In the genomic region with DNA sequence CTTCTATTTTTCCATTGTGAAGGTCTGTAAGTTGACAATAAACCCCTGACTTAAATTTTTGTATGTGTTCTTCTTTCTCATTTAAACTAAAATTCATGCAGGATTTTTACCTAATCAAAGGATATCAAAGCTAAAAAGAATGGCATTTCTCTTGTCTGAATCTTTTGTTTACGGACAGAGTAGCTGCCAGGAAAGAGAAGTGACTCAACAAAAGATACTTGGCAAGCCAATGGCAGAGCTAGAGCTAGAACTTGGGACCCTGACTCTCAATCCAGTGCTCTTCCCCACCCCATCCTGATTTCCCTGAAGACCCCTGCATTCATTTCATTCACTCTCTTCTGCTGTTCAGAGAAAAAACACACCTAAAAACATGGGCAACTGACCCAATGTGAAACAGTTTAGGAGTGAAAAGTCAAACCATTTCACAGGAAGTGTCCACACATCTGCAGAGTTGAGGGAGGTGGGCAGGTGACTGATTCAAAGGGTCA, we compare ENCODE assay signal across 24 cellular contexts. TPM values are rescaled to one million over a fixed set of nuclear protein-coding genes. Genes with fewer than 3 reads are reported as not detected.
DNase-seq lines count a peak whose midpoint lies in the region; ATAC-seq, FAIRE-seq and TF ChIP-seq lines count a peak whose summit lies in the region.
"Had no signal": no experiment of that assay in that cellular context is flagged by ENCODE, and none has a peak within 500 bp of the region (broad histone marks: within the 10 kb centered on the region; RNA-seq: fewer than 3 reads in every experiment).

No MANE protein-coding gene starts in this region.

- no peak for TF ChIP-seq POLR2A in esophagus squamous epithelium (IDR thresholded peaks at IDR 0.05)

- DNase-seq in ELR (ENCODE audit: low read depth) (peak; percentile 25), ascending aorta (ENCODE audit: low spot score in 2 of 2) (no peak), esophagus squamous epithelium (lab: John Stamatoyannopoulos, UW) (no peak), psoas muscle (no peak), frontal cortex (ENCODE audit: low spot score in 2 of 2) (no peak), NCI-H345 treated with DMSO at 0.1 percent for 48 hours (lab: John Stamatoyannopoulos, UW; ENCODE audit: unreplicated experiment) (no peak), DMS 273 treated with DMSO at 0.1 percent for 48 hours (lab: John Stamatoyannopoulos, UW) (no peak)
- DNase-seq: activated CD4-positive, alpha-beta memory T cell treated with anti-CD3 and anti-CD28 coated beads, Interleukin-2, amount 10 ng/mL, durations not matched to agents 7 days and 5 days; activated CD4-positive, CD25-positive, alpha-beta regulatory T cell treated with anti-CD3 and anti-CD28 coated beads, Interleukin-2, amount 50 U/mL, for 72 hours; activated CD8-positive, alpha-beta memory T cell treated with anti-CD3 and anti-CD28 coated beads, Interleukin-2, amount 50 U/mL, for 48 hours; activated naive CD4-positive, alpha-beta T cell treated with anti-CD3 and anti-CD28 coated beads, Interleukin-2, amount 10 ng/mL, durations not matched to agents 7 days and 5 days; amniotic stem cell; COR-L47; DND-41; NCI-H1092 treated with DMSO at 0.1 percent for 48 hours; NCI-H774; pancreas; spleen; stimulated activated CD4-positive, alpha-beta T cell treated with anti-CD3 and anti-CD28 coated beads, Interleukin-2, amount 100 ng/mL, for 48 hours had no signal

- peaks cover 25 to 53% of the 10 kb centered on the region in 2 donors for H3K4me1 ChIP-seq in ascending aorta
- peaks cover 4 to 57% (median 21%) of the 10 kb centered on the region in 3 donors for H3K4me1 ChIP-seq in esophagus squamous epithelium
- H3K4me1 ChIP-seq in psoas muscle, result peaks cover 54% of the 10 kb centered on the region

- ATAC-seq in psoas muscle (no peak), GM21576 (IDR thresholded peaks at IDR 0.05; ENCODE audit: unreplicated experiment) (no peak)

- peaks cover 75 to 80% of the 10 kb centered on the region in 2 donors for H3K36me3 ChIP-seq in ascending aorta
- no peaks in the 10 kb centered on the region for H3K36me3 ChIP-seq in esophagus squamous epithelium
- H3K36me3 ChIP-seq in psoas muscle (ENCODE audit: insufficient read depth in 1 of 2, low read depth in 1 of 2), result peaks cover 0 to 33% of the 10 kb centered on the region in 2 donors
- H3K36me3 ChIP-seq: cardiac muscle cell, pancreas, spleen had no signal

- H3K27ac ChIP-seq in ascending aorta (peak overlapping the region; percentile 96 to 97), esophagus squamous epithelium (peak overlapping the region in 3 of 4 donors; percentile 30 to 80 (median 45)), psoas muscle (peak overlapping the region; percentile 19)
- H3K27ac ChIP-seq: BLaER1 treated with 17β-estradiol and CSF1 and Interleukin-3, amounts not matched to agents 10 nM and 100 nM; cardiac muscle cell; pancreas; spleen had no signal

- H3K27me3 ChIP-seq in ascending aorta, result no peaks in the 10 kb centered on the region
- H3K27me3 ChIP-seq in esophagus squamous epithelium, result no peaks in the 10 kb centered on the region
- H3K27me3 ChIP-seq in psoas muscle (ENCODE audit: insufficient read depth in 3 of 3, low read length in 2 of 3), result no peaks in the 10 kb centered on the region
- H3K27me3 ChIP-seq: BLaER1 treated with 17β-estradiol and CSF1 and Interleukin-3, amounts not matched to agents 10 nM and 100 nM; cardiac muscle cell; pancreas; spleen had no signal

- FAIRE-seq in frontal cortex (lab: Jason Lieb, UNC), result no peak
- FAIRE-seq: pancreas, urothelium cell line had no signal

- TF ChIP-seq CTCF in ascending aorta (IDR thresholded peaks at IDR 0.05) (no peak), esophagus squamous epithelium (IDR thresholded peaks at IDR 0.05) (no peak), psoas muscle (IDR thresholded peaks at IDR 0.05) (no peak)

- H3K9me3 ChIP-seq in ascending aorta (no peaks in the 10 kb centered on the region), esophagus squamous epithelium (no peaks in the 10 kb centered on the region), psoas muscle (no peaks in the 10 kb centered on the region)
- H3K9me3 ChIP-seq: BLaER1 treated with 17β-estradiol and CSF1 and Interleukin-3, amounts not matched to agents 10 nM and 100 nM; pancreas; spleen had no signal

- intact Hi-C loops in ascending aorta (cut with DNase I), result no loop called here
- intact Hi-C loops in esophagus squamous epithelium (cut with DNase I), result no loop called here
- intact Hi-C loops in psoas muscle (cut with DNase I), result no loop called here

- H3K4me3 ChIP-seq in ascending aorta (no peak overlapping the region), esophagus squamous epithelium (no peak overlapping the region), psoas muscle (no peak overlapping the region)
- H3K4me3 ChIP-seq: BLaER1 treated with 17β-estradiol and CSF1 and Interleukin-3, amounts not matched to agents 10 nM and 100 nM; cardiac muscle cell; coronary artery; pancreas; spleen had no signal

- WGBS in esophagus squamous epithelium, 2 donors, result 67 to 73% methylated on average over 1 of the region's 1 CpG
- 83 to 96% (median 90%) methylated on average over 1 of the region's 1 CpG for WGBS in psoas muscle, 3 donors

RNA-seq across cellular contexts. Expression of a gene that starts 40.2 kb away (rescaled TPM):
- total RNA-seq in ascending aorta (191 TPM), esophagus squamous epithelium (100 to 1,000 TPM in 1 of 4 donors, 10 to 100 TPM in 3; 59.5 to 142 (median 79.2) TPM), psoas muscle (100 to 1,000 TPM; 267 to 504 (median 329) TPM), frontal cortex (2.4 TPM)
- polyA plus RNA-seq in psoas muscle, result 100 to 1,000 TPM in 2 of 3 donors, 10 to 100 TPM in 1; 97.3 to 493 (median 311) TPM

Comparison
In these comparisons a context has a peak if more than half of its experiments do, and no peak if none do; other contexts are left out.
1. H3K27ac ChIP-seq: peak in every context shown above with its lines; median percentile 96 in ascending aorta; 45 in esophagus squamous epithelium; 19 in psoas muscle.
2. RNA of a gene that starts 40.2 kb away (total RNA-seq): 267 to 504 TPM in psoas muscle, 191 TPM in ascending aorta (single experiment) and 59.5 to 142 TPM in esophagus squamous epithelium; 2.4 TPM in frontal cortex (single experiment); every median in the first group is over 10 times any median in the second.